8 cellular contexts compared by ENCODE assay signal in genomic region chr3:46987485-46988401, GRCh38. TPM values are rescaled to one million over a fixed set of nuclear protein-coding genes. Genes with fewer than 3 reads are reported as not detected.
DNase-seq lines count a peak whose midpoint lies in the region; ATAC-seq and TF ChIP-seq lines count a peak whose summit lies in the region.

No MANE protein-coding gene starts in this region.

- peak; percentile 82 for DNase-seq in NK-92 treated with Interleukin-12 subunit alpha and Interleukin-12 subunit beta, amount 100 ng/mL, for 24 hours (lab: John Stamatoyannopoulos, UW)
- DNase-seq in activated T-cell treated with anti-CD3 and anti-CD28 coated beads for 48 hours (ENCODE audit: low read depth) (peak; percentile 78), left ventricle myocardium superior (peak; percentile 79), NCI-H1436 (lab: John Stamatoyannopoulos, UW) (no peak), NCI-H2081 (lab: John Stamatoyannopoulos, UW) (no peak)
- peak; percentile 69 to 75 (median 74) for DNase-seq in stimulated activated CD4-positive, alpha-beta T cell treated with anti-CD3 and anti-CD28 coated beads, TNF-alpha, amount 100 ng/mL, for 1 hour (ENCODE audit: low read depth in 3 of 3, low spot score in 1 of 3)

- peak overlapping the region; percentile 44 for H3K4me3 ChIP-seq in GM12875 (ENCODE audit: low read depth, low read length)

- ATAC-seq in HG02678 (IDR thresholded peaks at IDR 0.05; ENCODE audit: unreplicated experiment) (peak; percentile 77), left ventricle myocardium superior (peak; percentile 71)

- no peak for TF ChIP-seq CTCF in GM12875 (IDR thresholded peaks at IDR 0.05; ENCODE audit: borderline replicate concordance, insufficient read depth, low read depth, low read length)

- intact Hi-C loops in left ventricle myocardium superior (cut with micrococcal nuclease) = no loop called here

RNA-seq across cellular contexts. Expression of gene NBEAL2, which starts 8.3 kb away (rescaled TPM):
- 11.4 TPM for total RNA-seq in left ventricle myocardium superior

RNA-seq across cellular contexts. Expression of gene CCDC12, which starts 11.2 kb away (rescaled TPM):
- total RNA-seq in left ventricle myocardium superior = 29.6 TPM

Comparison
In these comparisons a context has a peak if more than half of its experiments do, and no peak if none do; other contexts are left out.
1. DNase-seq: peak in NK-92 treated with Interleukin-12 subunit alpha and Interleukin-12 subunit beta, amount 100 ng/mL, for 24 hours (single experiment), activated T-cell treated with anti-CD3 and anti-CD28 coated beads for 48 hours (single experiment), left ventricle myocardium superior (single experiment) and stimulated activated CD4-positive, alpha-beta T cell treated with anti-CD3 and anti-CD28 coated beads, TNF-alpha, amount 100 ng/mL, for 1 hour (3 of 3); none in NCI-H1436 (single experiment) and NCI-H2081 (0 of 2).